In the genomic region with DNA sequence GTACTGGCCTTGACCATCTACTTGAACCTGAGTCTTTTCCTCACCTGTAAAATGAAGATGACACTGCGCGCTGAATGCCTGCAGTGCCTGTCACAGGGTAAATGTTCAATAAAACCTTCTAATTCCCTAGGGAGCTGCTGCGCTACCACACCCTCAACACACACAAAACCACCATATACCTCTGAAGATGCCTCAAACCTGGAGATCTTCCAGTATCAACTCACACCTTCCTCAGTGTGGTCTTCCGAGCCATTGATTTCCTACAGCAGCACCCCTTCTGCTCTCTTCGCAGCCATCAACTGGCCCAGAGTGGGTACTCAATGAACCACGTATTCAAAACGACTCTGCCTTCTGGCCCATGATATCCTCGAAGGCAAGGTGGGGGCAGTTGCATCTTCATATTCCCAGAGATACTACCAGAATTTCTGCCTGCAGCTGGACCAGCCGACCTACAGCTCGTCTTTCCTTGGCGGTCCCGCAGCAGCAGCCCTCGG, we compare ENCODE assay signal across 8 cellular contexts. TPM values are rescaled to one million over a fixed set of nuclear protein-coding genes. Genes with fewer than 3 reads are reported as not detected.
DNase-seq lines count a peak whose midpoint lies in the region; ATAC-seq, FAIRE-seq and TF ChIP-seq lines count a peak whose summit lies in the region.

No MANE protein-coding gene starts in this region.

- WGBS in IMR-90 (ENCODE audit: extremely low coverage in 2 of 2, insufficient read length in 1 of 2), 2 experiments: 8% methylated on average over 6 of the region's 13 CpGs; no CpG with 5 or more reads in 1 of the 2 experiments

- H2BK5ac ChIP-seq in IMR-90 (ENCODE audit: low read depth, low read length, poor library complexity, severe bottlenecking): peak overlapping the region; percentile 9

- peak overlapping the region; percentile 85 for H2AK5ac ChIP-seq in IMR-90 (ENCODE audit: low read depth, low read length)

- peak overlapping the region; percentile 88 for H3K9ac ChIP-seq in IMR-90 (ENCODE audit: low read depth, low read length)

- DNase-seq in IMR-90 (no peak), NCI-H748 treated with DMSO at 0.1 percent for 48 hours (lab: John Stamatoyannopoulos, UW) (no peak), cortex of kidney (lab: John Stamatoyannopoulos, UW) (no peak), urothelium cell line (ENCODE audit: low spot score) (no peak)
- no peak for DNase-seq in naive thymus-derived CD4-positive, alpha-beta T cell

- H3K27ac ChIP-seq in IMR-90 (ENCODE audit: insufficient read depth, low read length): peak overlapping the region; percentile 85
- H3K27ac ChIP-seq in cingulate gyrus (ENCODE audit: low read depth, low read length): peak overlapping the region; percentile 95
- peak overlapping the region; percentile 92 for H3K27ac ChIP-seq in naive thymus-derived CD4-positive, alpha-beta T cell (ENCODE audit: low read depth, low read length)

- H4K20me1 ChIP-seq in IMR-90 (ENCODE audit: insufficient read depth, low read length): peaks cover 57% of the 10 kb centered on the region

- peak overlapping the region; percentile 31 to 97; a peak in 3 of 4 replicates for H4K8ac ChIP-seq in IMR-90 (ENCODE audit: low read depth in 2 of 2, low read length in 2 of 2)

- no peak for FAIRE-seq in urothelium cell line (lab: Jason Lieb, UNC)

- peak overlapping the region; percentile 80 for H3K56ac ChIP-seq in IMR-90 (ENCODE audit: extremely low read depth, insufficient read depth, low read length)

- no peak overlapping the region; the same call in 1 of the 2 replicates for H2BK20ac ChIP-seq in IMR-90 (ENCODE audit: low read depth, low read length)

- peaks cover 24 to 52% of the 10 kb centered on the region in 2 experiments for H3K79me1 ChIP-seq in IMR-90 (ENCODE audit: low read depth in 1 of 2, low read length in 2 of 2)

- no peak for TF ChIP-seq CTCF in IMR-90 (conservative IDR thresholded peaks at IDR 0.05; ENCODE audit: low read depth, low read length)

- no peak overlapping the region; the same call in 1 of the 2 replicates for H2BK120ac ChIP-seq in IMR-90 (ENCODE audit: low read depth, low read length)

- H2BK15ac ChIP-seq in IMR-90 (ENCODE audit: low read depth, low read length): no peak overlapping the region

- H3K4me3 Mint-ChIP-seq in naive thymus-derived CD4-positive, alpha-beta T cell: peak overlapping the region; percentile 92 to 97 (median 96)

- no TSS peak for BruUV-seq in IMR-90 (replicated peaks; lab: Mats Ljungman, UMichigan)

- H3K18ac ChIP-seq in IMR-90 (ENCODE audit: low read depth, low read length): no peak overlapping the region

- CTCF ChIA-PET in IMR-90 (lab: Yijun Ruan, JAX): interaction anchor here (1.9 kb wide), 1 partner anchor 9 kb away, joined by 8 read pairs; no protein-coding TSS in a partner anchor
- CTCF ChIA-PET in naive thymus-derived CD4-positive, alpha-beta T cell (lab: Charles Lee): interaction anchor here (0.7 to 2.8 kb wide), 3 partner anchors 10 to 44 kb away, joined by 3 to 16 read pairs (median 10); a partner anchor contains a TSS

- POLR2A ChIA-PET in IMR-90 (lab: Charles Lee; ENCODE audit: unreplicated experiment): no interaction called here
- POLR2A ChIA-PET in naive thymus-derived CD4-positive, alpha-beta T cell (lab: Charles Lee): interaction anchor here (0.6 to 3.0 kb wide), 17 partner anchors 9 to 1811 kb away, joined by 3 to 30 read pairs (median 4); a partner anchor contains a TSS

- intact Hi-C loops in IMR-90 (cut with micrococcal nuclease): loop anchor here (1.0 to 2.0 kb wide), 3 partner anchors 13 to 52 kb away; no protein-coding TSS in a partner anchor
- intact Hi-C loops in naive thymus-derived CD4-positive, alpha-beta T cell (cut with micrococcal nuclease): loop anchor here (1.0 to 10.0 kb wide), 15 partner anchors 28 to 1592 kb away; a partner anchor contains a TSS

- peak overlapping the region; percentile 93 for H3K4ac ChIP-seq in IMR-90 (ENCODE audit: low read depth, low read length)

- peaks cover 13% of the 10 kb centered on the region for H3K4me1 ChIP-seq in IMR-90 (ENCODE audit: control insufficient read depth, insufficient read depth, low read length)
- peaks cover 16 to 28% of the 10 kb centered on the region in 2 donors for H3K4me1 ChIP-seq in naive thymus-derived CD4-positive, alpha-beta T cell (ENCODE audit: control insufficient read depth in 2 of 2, insufficient read depth in 2 of 2, low read length in 2 of 2)

- H3K36me3 ChIP-seq in IMR-90 (ENCODE audit: control insufficient read depth, insufficient read depth, low read length): peaks cover 39% of the 10 kb centered on the region
- peaks cover 11 to 47% (median 29%) of the 10 kb centered on the region in 3 experiments for H3K36me3 ChIP-seq in naive thymus-derived CD4-positive, alpha-beta T cell (ENCODE audit: control insufficient read depth in 2 of 3, insufficient read depth in 3 of 3, low read length in 3 of 3)

- H3K4me2 ChIP-seq in IMR-90 (ENCODE audit: low read depth, low read length): peak overlapping the region; percentile 70

- H3K23ac ChIP-seq in IMR-90 (ENCODE audit: low read depth, low read length): peak overlapping the region; percentile 87

- H3K27me3 ChIP-seq in IMR-90 (ENCODE audit: control insufficient read depth, insufficient read depth, low read length): no peaks in the 10 kb centered on the region
- no peaks in the 10 kb centered on the region for H3K27me3 ChIP-seq in naive thymus-derived CD4-positive, alpha-beta T cell (ENCODE audit: control insufficient read depth in 2 of 2, insufficient read depth in 2 of 2, low read length in 2 of 2)

- no peak for TF ChIP-seq RAD21 in IMR-90 (IDR thresholded peaks at IDR 0.05; ENCODE audit: low read length)

- H3K27me3 Mint-ChIP-seq in naive thymus-derived CD4-positive, alpha-beta T cell: no peaks in the 10 kb centered on the region

- peaks cover 18% of the 10 kb centered on the region for H3K9me1 ChIP-seq in IMR-90 (ENCODE audit: insufficient read depth, low read length)

- H2AK9ac ChIP-seq in IMR-90 (replicated peaks; ENCODE audit: low read depth, low read length, poor library complexity): peak overlapping the region; percentile 100

- ATAC-seq in IMR-90 (ENCODE audit: low read depth): no peak; the same call in 1 of the 2 replicates
- ATAC-seq in naive thymus-derived CD4-positive, alpha-beta T cell: peak; percentile 3
- ATAC-seq in GM21723 (IDR thresholded peaks at IDR 0.05; ENCODE audit: unreplicated experiment): no peak

- H4K5ac ChIP-seq in IMR-90 (ENCODE audit: low read depth, low read length): peak overlapping the region; percentile 2; the same call in 1 of the 2 replicates

- H3K4me3 ChIP-seq in IMR-90 (ENCODE audit: insufficient read depth, low read depth, low read length): peak overlapping the region; percentile 83
- peak overlapping the region; percentile 90 for H3K4me3 ChIP-seq in naive thymus-derived CD4-positive, alpha-beta T cell (ENCODE audit: low read length)

- H3K14ac ChIP-seq in IMR-90 (replicated peaks; ENCODE audit: low read depth, low read length): peak overlapping the region; percentile 96

- H2AFZ ChIP-seq in IMR-90 (replicated peaks; ENCODE audit: low read length, poor library complexity): peak overlapping the region; percentile 94

- dilution Hi-C loops in IMR-90 (cut with HindIII; ENCODE audit: low sequenced_read_pairs, unreplicated experiment): no loop called here

- in situ Hi-C loops in GM18951 (cut with MboI; ENCODE audit: low sequenced_read_pairs, unreplicated experiment) (no loop called here), IMR-90 (cut with MboI; ENCODE audit: low sequenced_read_pairs) (no loop called here)

- peaks cover 0 to 36% (median 25%) of the 10 kb centered on the region in 5 donors for H3K36me3 Mint-ChIP-seq in naive thymus-derived CD4-positive, alpha-beta T cell

- peak overlapping the region; percentile 82 for H4K91ac ChIP-seq in IMR-90 (ENCODE audit: insufficient read depth, low read depth, low read length)

- peaks cover 0 to 1% (median 0%) of the 10 kb centered on the region in 11 donors for H3K9me3 Mint-ChIP-seq in naive thymus-derived CD4-positive, alpha-beta T cell

- no peaks in the 10 kb centered on the region for H3K9me3 ChIP-seq in IMR-90 (ENCODE audit: control insufficient read depth, insufficient read depth, low read length)
- no peaks in the 10 kb centered on the region for H3K9me3 ChIP-seq in naive thymus-derived CD4-positive, alpha-beta T cell (ENCODE audit: control insufficient read depth in 2 of 3, low read length in 3 of 3)

- TF ChIP-seq POLR2A in GM18951 (IDR thresholded peaks at IDR 0.05; ENCODE audit: extremely low read depth, insufficient read depth, insufficient read length) (peak; percentile 19), IMR-90 (IDR thresholded peaks at IDR 0.05; ENCODE audit: low read depth, low read length) (no peak)

- H3K4me1 Mint-ChIP-seq in naive thymus-derived CD4-positive, alpha-beta T cell: peaks cover 31 to 54% (median 47%) of the 10 kb centered on the region in 7 donors

- H3K27ac Mint-ChIP-seq in naive thymus-derived CD4-positive, alpha-beta T cell: peak overlapping the region; percentile 98 to 100 (median 100)

TF ChIP-seq in IMR-90, 13 proteins besides CTCF, POLR2A, EP300 and RAD21:
- TF ChIP-seq, protein P1, sequence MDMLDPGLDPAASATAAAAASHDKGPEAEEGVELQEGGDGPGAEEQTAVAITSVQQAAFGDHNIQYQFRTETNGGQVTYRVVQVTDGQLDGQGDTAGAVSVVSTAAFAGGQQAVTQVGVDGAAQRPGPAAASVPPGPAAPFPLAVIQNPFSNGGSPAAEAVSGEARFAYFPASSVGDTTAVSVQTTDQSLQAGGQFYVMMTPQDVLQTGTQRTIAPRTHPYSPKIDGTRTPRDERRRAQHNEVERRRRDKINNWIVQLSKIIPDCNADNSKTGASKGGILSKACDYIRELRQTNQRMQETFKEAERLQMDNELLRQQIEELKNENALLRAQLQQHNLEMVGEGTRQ (IDR thresholded peaks at IDR 0.05; ENCODE audit: low read depth, low read length): no peak
- TF ChIP-seq MAZ (IDR thresholded peaks at IDR 0.05; ENCODE audit: borderline replicate concordance, low read depth, low read length) (no peak), RFX5 (IDR thresholded peaks at IDR 0.05; ENCODE audit: low read depth, low read length) (no peak), MXI1 (IDR thresholded peaks at IDR 0.05; ENCODE audit: borderline replicate concordance, low read depth, low read length) (no peak)

RNA-seq across cellular contexts. Expression of a gene that starts 0.7 kb away (rescaled TPM):
- total RNA-seq in IMR-90 (2012; rRNA removed): 566 and 644 TPM in 2 replicates
- polyA plus RNA-seq in IMR-90 (2012; rRNA removed): 1,856 and 2,352 TPM in 2 replicates
- 1,242 and 1,359 TPM in 2 replicates for polyA plus RNA-seq in IMR-90 (2012; cell fraction: cytosol; rRNA removed)
- polyA plus RNA-seq in IMR-90 (2012; cell fraction: nucleus; rRNA removed; ENCODE audit: low replicate concordance): 275 and 638 TPM in 2 replicates
- 1,000 to 10,000 TPM; 1,890 to 4,471 (median 4,246) TPM for total RNA-seq in naive thymus-derived CD4-positive, alpha-beta T cell
- 1,000 to 10,000 TPM; 4,172 to 4,415 TPM for polyA plus RNA-seq in naive thymus-derived CD4-positive, alpha-beta T cell

RNA-seq across cellular contexts. Expression of a gene that starts 44.2 kb away (rescaled TPM):
- 2.5 and 2.9 TPM in 2 replicates for total RNA-seq in IMR-90 (2012; rRNA removed)
- 4.9 and 5.7 TPM in 2 replicates for polyA plus RNA-seq in IMR-90 (2012; rRNA removed)
- 4.3 and 7.4 TPM in 2 replicates for polyA plus RNA-seq in IMR-90 (2012; cell fraction: cytosol; rRNA removed)
- 11.5 and 21.5 TPM in 2 replicates for polyA plus RNA-seq in IMR-90 (2012; cell fraction: nucleus; rRNA removed; ENCODE audit: low replicate concordance)
- total RNA-seq in naive thymus-derived CD4-positive, alpha-beta T cell: 1 to 10 TPM in 4 of 5 experiments, under 1 TPM in 1; 0.15 to 8.2 (median 4.3) TPM
- polyA plus RNA-seq in naive thymus-derived CD4-positive, alpha-beta T cell: 1 to 10 TPM; 3.4 to 5.5 TPM
